In the genomic region with DNA sequence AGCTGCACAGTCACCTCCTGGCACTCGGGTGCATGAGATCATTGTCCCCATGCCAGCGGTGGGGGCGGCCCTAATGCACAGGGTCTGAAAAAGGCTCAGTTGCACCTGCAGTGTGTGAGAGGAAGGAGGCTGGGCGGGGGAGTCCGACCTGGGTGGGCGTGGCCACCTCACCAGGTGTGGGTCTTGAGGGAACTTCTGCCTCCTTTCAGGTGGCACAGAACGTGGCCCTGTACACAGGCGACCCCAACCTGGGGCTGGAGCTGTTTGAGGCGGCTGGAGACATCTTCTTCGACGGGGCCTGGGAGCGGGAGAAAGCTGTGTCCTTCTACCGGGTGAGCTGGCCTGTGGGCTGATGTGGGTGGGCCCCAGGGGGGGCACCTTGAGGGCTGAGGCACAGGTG, we compare ENCODE assay signal across 14 cellular contexts. TPM values are rescaled to one million over a fixed set of nuclear protein-coding genes. Genes with fewer than 3 reads are reported as not detected.
"Had no signal": no experiment of that assay in that cellular context is flagged by ENCODE, and none has a peak within 500 bp of the region (broad histone marks: within the 10 kb centered on the region; RNA-seq: fewer than 3 reads in every experiment).

No MANE protein-coding gene starts in this region.

- DNase-seq: activated B cell treated with CpG ODN at 0.5 μM for 24 hours; activated CD4-positive, alpha-beta T cell treated with anti-CD3 and anti-CD28 coated beads, Interleukin-2, amount 10 ng/mL, durations not matched to agents 7 days and 5 days; activated naive CD4-positive, alpha-beta T cell treated with anti-CD3 and anti-CD28 coated beads, Interleukin-2, amount 10 ng/mL, durations not matched to agents 7 days and 5 days; adrenal gland; caudate nucleus; colonic mucosa; esophagus squamous epithelium; foreskin fibroblast; left colon; mammary epithelial cell; spleen; stimulated activated CD4-positive, alpha-beta T cell treated with anti-CD3 and anti-CD28 coated beads, Interleukin-1b, Interleukin-23, amount 100 ng/mL, for 48 hours; stimulated activated naive CD4-positive, alpha-beta T cell had no signal

- H3K36me3 ChIP-seq: colonic mucosa had no signal

- H3K27me3 ChIP-seq: adrenal gland, colonic mucosa, esophagus squamous epithelium, spleen, upper lobe of left lung had no signal

- H3K27ac ChIP-seq: adrenal gland, colonic mucosa, esophagus squamous epithelium, spleen, upper lobe of left lung had no signal

- H3K4me3 ChIP-seq: adrenal gland, colonic mucosa, esophagus squamous epithelium, spleen, upper lobe of left lung had no signal

- H3K9me3 ChIP-seq: adrenal gland, colonic mucosa, esophagus squamous epithelium, spleen, upper lobe of left lung had no signal

- H3K4me1 ChIP-seq: adrenal gland, colonic mucosa, upper lobe of left lung had no signal

RNA-seq across cellular contexts. Expression of gene HTRA3, which starts 34.3 kb away (rescaled TPM):
- polyA plus RNA-seq: mammary epithelial cell had no signal
